8 cellular contexts compared by ENCODE assay signal in the genomic region with DNA sequence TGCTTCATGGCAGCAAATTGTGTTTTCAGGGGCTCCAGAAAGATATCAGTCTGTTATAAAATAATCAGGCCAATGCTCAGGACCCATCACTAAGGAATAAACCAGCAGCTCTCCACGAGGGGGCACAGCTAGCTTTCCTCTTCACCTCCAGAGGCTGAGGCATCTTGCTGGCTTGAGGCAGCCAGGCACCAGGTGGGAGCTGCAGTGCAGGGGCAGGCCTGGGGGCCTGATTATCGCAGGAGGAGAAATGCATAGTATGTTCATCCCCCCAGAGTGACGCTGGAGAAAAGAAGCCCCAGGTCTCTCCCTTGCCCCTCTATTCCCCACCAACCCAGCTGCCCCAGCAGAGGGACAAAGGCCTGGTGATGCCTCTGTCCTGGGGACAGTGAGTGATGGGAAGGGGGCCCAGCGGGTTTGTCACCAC.
DNase-seq lines count a peak whose midpoint lies in the region; ATAC-seq, FAIRE-seq and TF ChIP-seq lines count a peak whose summit lies in the region.

No MANE protein-coding gene starts in this region.

- H3K36me3 ChIP-seq in A673 (ENCODE audit: insufficient read depth, low read length, poor library complexity, severe bottlenecking): no peaks in the 10 kb centered on the region
- no peaks in the 10 kb centered on the region for H3K36me3 ChIP-seq in effector memory CD4-positive, alpha-beta T cell (ENCODE audit: control insufficient read depth, insufficient read depth, low read length)

- no peaks in the 10 kb centered on the region for H3K4me1 ChIP-seq in A673 (ENCODE audit: insufficient read depth, low read length, poor library complexity, severe bottlenecking)
- H3K4me1 ChIP-seq in effector memory CD4-positive, alpha-beta T cell (ENCODE audit: control insufficient read depth, insufficient read depth, low read length, poor library complexity, severe bottlenecking): no peaks in the 10 kb centered on the region

- peak; percentile 45 for DNase-seq in A673 (ENCODE audit: low spot score)
- peak; percentile 13 for DNase-seq in GM12865 (ENCODE audit: low read depth)
- DNase-seq in NCI-H82 (lab: John Stamatoyannopoulos, UW): peak; percentile 90
- peak; percentile 3 for DNase-seq in central memory CD4-positive, alpha-beta T cell
- DNase-seq in left lobe of liver (ENCODE audit: low spot score): no peak
- DNase-seq in urothelium cell line (ENCODE audit: low spot score): no peak
- no peak for DNase-seq in effector memory CD4-positive, alpha-beta T cell
- no peak for DNase-seq in activated CD8-positive, alpha-beta memory T cell treated with anti-CD3 and anti-CD28 coated beads, Interleukin-2, amount 50 U/mL, for 48 hours

- FAIRE-seq in urothelium cell line (lab: Jason Lieb, UNC): peak; percentile 17

- H3K9me3 ChIP-seq in A673 (ENCODE audit: low read depth, low read length, poor library complexity, severe bottlenecking): no peaks in the 10 kb centered on the region
- no peaks in the 10 kb centered on the region for H3K9me3 ChIP-seq in effector memory CD4-positive, alpha-beta T cell (ENCODE audit: control insufficient read depth, low read length)

- intact Hi-C loops in A673 (cut with micrococcal nuclease; ENCODE audit: unreplicated experiment): no loop called here

- H3K27ac ChIP-seq in A673 (ENCODE audit: low read depth, low read length, poor library complexity, severe bottlenecking): no peak overlapping the region
- no peak overlapping the region for H3K27ac ChIP-seq in effector memory CD4-positive, alpha-beta T cell (ENCODE audit: insufficient read depth, low read length, poor library complexity, severe bottlenecking)

- H3K4me3 ChIP-seq in A673 (ENCODE audit: low read depth, low read length, poor library complexity, severe bottlenecking) (no peak overlapping the region), GM12865 (ENCODE audit: low read depth, low read length) (no peak overlapping the region)
- no peak overlapping the region for H3K4me3 ChIP-seq in effector memory CD4-positive, alpha-beta T cell (ENCODE audit: insufficient read depth, low read depth, low read length, poor library complexity, severe bottlenecking)

- CTCF ChIA-PET in A673 (lab: Charles Lee): no interaction called here

- ATAC-seq in left lobe of liver: peak; percentile 66

- peak; percentile 57 for TF ChIP-seq CTCF in A673 (conservative IDR thresholded peaks at IDR 0.05; ENCODE audit: low read depth, low read length)
- peak; percentile 12 for TF ChIP-seq CTCF in GM12865 (IDR thresholded peaks at IDR 0.05; ENCODE audit: insufficient read depth, low read depth, low read length, missing control alignments)

- no TSS peak for BruUV-seq in A673 (replicated peaks; lab: Mats Ljungman, UMichigan)

- no peaks in the 10 kb centered on the region for H3K27me3 ChIP-seq in A673 (replicated peaks; ENCODE audit: insufficient read depth, low read depth, low read length, poor library complexity)
- H3K27me3 ChIP-seq in effector memory CD4-positive, alpha-beta T cell (replicated peaks; ENCODE audit: control insufficient read depth, insufficient read depth, low read length, poor library complexity, severe bottlenecking): no peaks in the 10 kb centered on the region

- POLR2A ChIA-PET in A673 (lab: Charles Lee; ENCODE audit: low non-redundant PET): no interaction called here

Comparison
In these comparisons a context has a peak if more than half of its experiments do, and no peak if none do; other contexts are left out.
1. DNase-seq: peak in A673 (single experiment), GM12865 (single experiment), NCI-H82 (single experiment) and central memory CD4-positive, alpha-beta T cell (single experiment); none in left lobe of liver (single experiment), urothelium cell line (single experiment), effector memory CD4-positive, alpha-beta T cell (0 of 3) and activated CD8-positive, alpha-beta memory T cell treated with anti-CD3 and anti-CD28 coated beads, Interleukin-2, amount 50 U/mL, for 48 hours (single experiment).